13 cellular contexts compared by ENCODE assay signal in the genomic region with DNA sequence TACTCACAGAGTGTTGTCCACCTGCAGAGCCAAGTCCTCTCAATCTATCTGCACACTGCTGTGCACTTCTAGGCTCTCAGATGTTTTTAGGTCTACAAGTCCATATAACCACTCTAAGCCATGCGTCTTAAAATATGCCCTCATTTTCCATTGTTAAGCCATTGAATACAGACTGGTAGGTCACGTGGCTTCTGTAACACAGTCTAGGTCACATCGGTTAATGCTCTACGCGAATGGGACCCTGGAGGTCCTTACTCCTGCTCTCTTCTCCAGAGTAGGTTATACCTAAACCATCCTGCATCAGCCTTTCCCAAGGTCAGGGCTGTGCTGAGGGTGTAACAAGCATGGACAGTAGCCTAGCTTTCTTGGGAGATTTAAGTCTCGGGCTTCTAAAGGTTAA. TPM values are rescaled to one million over a fixed set of nuclear protein-coding genes. Genes with fewer than 3 reads are reported as not detected.
A peak's percentile ranks its signal among the peaks of the same experiment; 100 is the strongest.
DNase-seq lines count a peak whose midpoint lies in the region; TF ChIP-seq lines count a peak whose summit lies in the region.
"Had no signal": no experiment of that assay in that cellular context is flagged by ENCODE, and none has a peak within 500 bp of the region (broad histone marks: within the 10 kb centered on the region; RNA-seq: fewer than 3 reads in every experiment).

No MANE protein-coding gene starts in this region.

- H3K4me3 Mint-ChIP-seq in Caco-2 (ENCODE audit: unreplicated experiment) = no peak overlapping the region
- no peak overlapping the region for H3K4me3 Mint-ChIP-seq in MCF 10A (ENCODE audit: unreplicated experiment)
- H3K4me3 Mint-ChIP-seq: brain had no signal

- H3K27me3 ChIP-seq in left ventricle myocardium inferior (ENCODE audit: low read depth) (peaks cover 21% of the 10 kb centered on the region), mucosa of stomach (ENCODE audit: control insufficient read depth, insufficient read depth, low read length) (no peaks in the 10 kb centered on the region), vagina (no peaks in the 10 kb centered on the region), Caco-2 (replicated peaks; ENCODE audit: control insufficient read depth, insufficient read depth, low read length) (no peaks in the 10 kb centered on the region)

- CTCF ChIA-PET in Caco-2 (lab: Charles Lee) = no interaction called here
- CTCF ChIA-PET in MCF 10A (lab: Yijun Ruan, JAX) = interaction anchor here (0.6 kb wide), 1 partner anchor 204 kb away, joined by 3 read pairs; no protein-coding TSS in a partner anchor

- H3K27ac ChIP-seq in left ventricle myocardium inferior (replicated peaks) (peak overlapping the region; percentile 18), vagina (no peak overlapping the region)

- H3K36me3 Mint-ChIP-seq in Caco-2 (ENCODE audit: insufficient read depth, unreplicated experiment) (peaks cover under 1% of the 10 kb centered on the region), MCF 10A (ENCODE audit: insufficient read depth, unreplicated experiment) (peaks cover 14% of the 10 kb centered on the region)
- H3K36me3 Mint-ChIP-seq: brain had no signal

- intact Hi-C loops in left ventricle myocardium inferior (cut with micrococcal nuclease) = no loop called here
- intact Hi-C loops in cardiac septum (cut with DNase I) = no loop called here
- intact Hi-C loops in vagina (cut with DNase I) = no loop called here
- intact Hi-C loops in Caco-2 (cut with micrococcal nuclease; ENCODE audit: unreplicated experiment) = no loop called here
- intact Hi-C loops in MCF 10A (cut with micrococcal nuclease) = no loop called here

- H3K36me3 ChIP-seq in left ventricle myocardium inferior = no peaks in the 10 kb centered on the region
- H3K36me3 ChIP-seq in mucosa of stomach (ENCODE audit: control insufficient read depth, insufficient read depth, low read length) = no peaks in the 10 kb centered on the region
- H3K36me3 ChIP-seq in vagina = no peaks in the 10 kb centered on the region
- no peaks in the 10 kb centered on the region; the same call in 1 of the 2 replicates for H3K36me3 ChIP-seq in Caco-2 (ENCODE audit: control insufficient read depth, insufficient read depth, low read length)

- H3K4me3 ChIP-seq in left ventricle myocardium inferior (peak overlapping the region; percentile 24), mucosa of stomach (ENCODE audit: low read length) (peak overlapping the region; percentile 17), vagina (peak overlapping the region; percentile 20), Caco-2 (ENCODE audit: low read depth, low read length) (no peak overlapping the region)

- BruUV-seq in Caco-2 (replicated peaks; lab: Mats Ljungman, UMichigan) = no TSS peak
- no TSS peak for BruUV-seq in MCF 10A (replicated peaks; lab: Mats Ljungman, UMichigan)

- POLR2A ChIA-PET in Caco-2 (lab: Charles Lee) (interaction anchor here (0.5 kb wide), 1 partner anchor 240 kb away, joined by 5 read pairs; no protein-coding TSS in a partner anchor), MCF 10A (lab: Yijun Ruan, JAX) (no interaction called here)

- H3K27ac Mint-ChIP-seq in Caco-2 (ENCODE audit: unreplicated experiment) (no peak overlapping the region), MCF 10A (ENCODE audit: low read depth, unreplicated experiment) (no peak overlapping the region)
- H3K27ac Mint-ChIP-seq: brain had no signal

- no peak for TF ChIP-seq POLR2A in vagina (IDR thresholded peaks at IDR 0.05)

- H3K4me1 Mint-ChIP-seq in Caco-2 (ENCODE audit: low read depth, unreplicated experiment) = peaks cover 8% of the 10 kb centered on the region
- no peaks in the 10 kb centered on the region for H3K4me1 Mint-ChIP-seq in MCF 10A (ENCODE audit: insufficient read depth, unreplicated experiment)
- H3K4me1 Mint-ChIP-seq: brain had no signal

- H3K4me1 ChIP-seq in left ventricle myocardium inferior (no peaks in the 10 kb centered on the region), mucosa of stomach (ENCODE audit: control insufficient read depth, insufficient read depth, low read length) (no peaks in the 10 kb centered on the region), vagina (peaks cover 8% of the 10 kb centered on the region), Caco-2 (no peaks in the 10 kb centered on the region)

- H3K27me3 Mint-ChIP-seq in Caco-2 (ENCODE audit: insufficient read depth, unreplicated experiment) (no peaks in the 10 kb centered on the region), MCF 10A (ENCODE audit: insufficient read depth, unreplicated experiment) (peaks cover 15% of the 10 kb centered on the region)

- H3K9me3 ChIP-seq in left ventricle myocardium inferior (replicated peaks) (no peaks in the 10 kb centered on the region), mucosa of stomach (ENCODE audit: control insufficient read depth, low read length) (no peaks in the 10 kb centered on the region), vagina (no peaks in the 10 kb centered on the region), Caco-2 (no peaks in the 10 kb centered on the region)

- H3K9ac ChIP-seq in mucosa of stomach (ENCODE audit: low read length) = peak overlapping the region; percentile 15

- H3K9me3 Mint-ChIP-seq in Caco-2 (ENCODE audit: unreplicated experiment) (no peaks in the 10 kb centered on the region), MCF 10A (ENCODE audit: unreplicated experiment) (no peaks in the 10 kb centered on the region)
- H3K9me3 Mint-ChIP-seq: brain had no signal

- DNase-seq in left ventricle myocardium inferior (no peak), cardiac septum (ENCODE audit: low spot score) (no peak), vagina (ENCODE audit: extremely low spot score in 2 of 2) (no peak), Caco-2 (no peak), MCF 10A (ENCODE audit: unreplicated experiment) (no peak), T-helper 9 cell (no peak)
- DNase-seq in activated naive CD4-positive, alpha-beta T cell treated with anti-CD3 and anti-CD28 coated beads, Interleukin-2, amount 50 U/mL, for 16 hours = peak; percentile 35
- DNase-seq: NCI-H2227 treated with DMSO at 0.1 percent for 48 hours, retina had no signal

- TF ChIP-seq CTCF in left ventricle myocardium inferior (IDR thresholded peaks at IDR 0.05; ENCODE audit: borderline replicate concordance) (no peak), vagina (IDR thresholded peaks at IDR 0.05) (no peak), Caco-2 (IDR thresholded peaks at IDR 0.05; ENCODE audit: insufficient read depth in 1 of 2, low read depth in 1 of 2, low read length in 1 of 2, severe bottlenecking in 1 of 2, unreplicated experiment in 1 of 2) (no peak), MCF 10A (IDR thresholded peaks at IDR 0.05; ENCODE audit: unreplicated experiment) (no peak)

RNA-seq across cellular contexts. Expression of gene JAML, which starts 0.8 kb away (rescaled TPM):
- 2.9 TPM for total RNA-seq in left ventricle myocardium inferior
- 5.4 TPM for total RNA-seq in cardiac septum
- 17.2 TPM for total RNA-seq in vagina
- 8.9 and 12.0 TPM in 2 replicates for total RNA-seq in Caco-2 (2022)
- 0.10 TPM in 1 of 2 replicates, not detected in the other for total RNA-seq in MCF 10A (2022)
- total RNA-seq: epithelial cell of proximal tubule had no signal

RNA-seq across cellular contexts. Expression of gene MPZL3, which starts 28.2 kb away (rescaled TPM):
- total RNA-seq in left ventricle myocardium inferior (2.7 TPM), cardiac septum (3.8 TPM), vagina (9.1 TPM), Caco-2 (2022) (29.6 and 31.8 TPM in 2 replicates), MCF 10A (2022) (11.9 and 17.7 TPM in 2 replicates)

RNA-seq across cellular contexts. Expression of gene MPZL2, which starts 40.1 kb away (rescaled TPM):
- total RNA-seq in left ventricle myocardium inferior (13.4 TPM), cardiac septum (24.2 TPM), vagina (165 TPM), Caco-2 (2022) (69.9 and 80.2 TPM in 2 replicates), MCF 10A (2022) (7.0 and 13.7 TPM in 2 replicates)

RNA-seq across cellular contexts. Expression of gene SCN2B, which starts 47.6 kb away (rescaled TPM):
- 24.9 TPM for total RNA-seq in left ventricle myocardium inferior
- total RNA-seq in cardiac septum = 20.0 TPM
- total RNA-seq in vagina = 0.49 TPM
- 0.09 TPM in 1 of 2 replicates, not detected in the other for total RNA-seq in Caco-2 (2022)
- not detected in 2 replicates for total RNA-seq in MCF 10A (2022)
- total RNA-seq: mesenteric fat pad had no signal
